1 cellular context compared by ENCODE assay signal in the genomic region with DNA sequence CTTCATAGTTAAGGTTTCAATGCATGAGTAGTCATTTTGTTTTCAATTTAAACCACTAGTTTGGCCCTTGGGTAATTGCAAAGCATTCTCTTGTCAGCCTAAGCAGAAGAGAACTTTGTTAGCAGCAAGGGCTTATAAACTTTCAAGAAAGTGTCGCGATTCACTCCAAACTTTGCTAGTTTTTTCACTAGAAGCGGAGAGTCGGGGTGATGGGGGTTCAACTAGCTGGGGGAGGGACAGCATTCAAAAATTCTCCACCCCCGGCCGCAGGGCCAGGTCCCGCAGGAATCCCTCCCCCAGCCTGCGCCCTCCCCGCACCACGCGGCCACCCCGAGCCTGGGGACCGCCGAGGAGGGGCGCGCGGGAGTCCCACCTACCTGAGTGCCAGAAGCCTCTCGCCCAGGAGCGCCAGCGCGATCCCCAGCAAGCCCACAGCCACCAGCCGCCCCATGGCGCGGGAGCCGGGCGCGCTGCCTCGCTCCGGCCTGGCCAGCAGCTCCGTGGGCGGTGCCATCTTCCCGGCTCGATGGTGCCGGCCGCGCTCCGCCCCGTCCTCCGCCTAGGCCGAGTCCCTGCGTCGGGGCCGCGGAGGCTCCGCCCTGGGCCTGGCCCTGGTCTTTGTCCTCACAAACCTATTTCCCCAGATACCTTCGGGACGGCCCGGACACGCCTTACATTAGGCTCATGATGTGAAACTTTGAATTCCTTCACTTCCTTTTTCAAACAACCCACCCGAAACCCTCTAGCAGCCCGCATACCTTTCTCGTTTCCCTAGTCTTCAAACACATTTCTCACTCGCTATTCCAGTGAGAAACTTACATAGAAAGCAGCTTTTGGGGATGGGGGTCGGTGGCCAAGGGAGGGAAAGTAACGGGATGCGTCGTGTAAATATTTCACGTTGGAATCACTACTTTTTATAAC.
TF ChIP-seq lines count a peak whose summit lies in the region.

A gene (minus strand): TSS at position 528 of the 921 bp plus-strand sequence. CDS start 77 bp downstream, at position 451.

TF ChIP-seq in K562, 482 proteins besides CTCF, POLR2A, EP300 and RAD21 (continued from another document and continues in another):
- TF ChIP-seq, protein P1, sequence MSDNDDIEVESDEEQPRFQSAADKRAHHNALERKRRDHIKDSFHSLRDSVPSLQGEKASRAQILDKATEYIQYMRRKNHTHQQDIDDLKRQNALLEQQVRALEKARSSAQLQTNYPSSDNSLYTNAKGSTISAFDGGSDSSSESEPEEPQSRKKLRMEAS (CRISPR knock-in tag; IDR thresholded peaks at IDR 0.05), result peak; percentile 95
- TF ChIP-seq PCBP1 (IDR thresholded peaks at IDR 0.05; ENCODE audit: low read depth, low read length, poor library complexity, severe bottlenecking) (peak; percentile 87), ZNF274 (IDR thresholded peaks at IDR 0.05; ENCODE audit: borderline replicate concordance, low read depth, low read length) (no peak), PHF8 (IDR thresholded peaks at IDR 0.05; ENCODE audit: borderline replicate concordance, low read length) (peak; percentile 95; the same call in 1 of the 2 replicates), ZSCAN29 (IDR thresholded peaks at IDR 0.05) (no peak), DDX20 (tag; IDR thresholded peaks at IDR 0.05; ENCODE audit: low read depth) (no peak), POU5F1 (IDR thresholded peaks at IDR 0.05; ENCODE audit: borderline replicate concordance, low read depth, low read length, partially characterized antibody) (no peak), ASH1L (IDR thresholded peaks at IDR 0.05; ENCODE audit: borderline replicate concordance, low read depth, partially characterized antibody) (no peak), WHSC1 (IDR thresholded peaks at IDR 0.05; ENCODE audit: low read length) (no peak), CTBP1 (IDR thresholded peaks at IDR 0.05; ENCODE audit: borderline replicate concordance) (peak; percentile 85), KLF13 (tag; IDR thresholded peaks at IDR 0.05; ENCODE audit: borderline replicate concordance, low read depth) (peak; percentile 26; the same call in 1 of the 2 replicates), PHTF2 (CRISPR knock-in tag; IDR thresholded peaks at IDR 0.05) (no peak), DIDO1 (tag; IDR thresholded peaks at IDR 0.05; ENCODE audit: low read depth) (no peak), XRCC3 (IDR thresholded peaks at IDR 0.05) (no peak), MCM5 (IDR thresholded peaks at IDR 0.05; ENCODE audit: low read depth) (no peak), NELFE (IDR thresholded peaks at IDR 0.05; ENCODE audit: insufficient read depth, insufficient read length) (no peak), ZBTB1 (CRISPR knock-in tag; IDR thresholded peaks at IDR 0.05; ENCODE audit: borderline replicate concordance, low read depth) (peak; percentile 64; the same call in 1 of the 2 replicates), ZC3H8 (IDR thresholded peaks at IDR 0.05) (no peak), FOXK1 (CRISPR knock-in tag; IDR thresholded peaks at IDR 0.05; ENCODE audit: borderline replicate concordance) (no peak), ZNF76 (CRISPR knock-in tag; IDR thresholded peaks at IDR 0.05; ENCODE audit: borderline replicate concordance) (no peak), PHF21A (IDR thresholded peaks at IDR 0.05; ENCODE audit: borderline replicate concordance, low read depth) (no peak), ZFP1 (CRISPR knock-in tag; IDR thresholded peaks at IDR 0.05) (no peak), HMGN3 (IDR thresholded peaks at IDR 0.05; ENCODE audit: borderline replicate concordance, extremely low read depth, insufficient read length, low read depth, low read length) (peak; percentile 74), MED1 (CRISPR knock-in tag; IDR thresholded peaks at IDR 0.05; ENCODE audit: borderline replicate concordance) (no peak), SPI1 (IDR thresholded peaks at IDR 0.05; ENCODE audit: borderline replicate concordance, low read depth, low read length) (peak; percentile 66; the same call in 1 of the 2 replicates), ZNF77 (CRISPR knock-in tag; IDR thresholded peaks at IDR 0.05) (no peak)
- TF ChIP-seq, protein P2, sequence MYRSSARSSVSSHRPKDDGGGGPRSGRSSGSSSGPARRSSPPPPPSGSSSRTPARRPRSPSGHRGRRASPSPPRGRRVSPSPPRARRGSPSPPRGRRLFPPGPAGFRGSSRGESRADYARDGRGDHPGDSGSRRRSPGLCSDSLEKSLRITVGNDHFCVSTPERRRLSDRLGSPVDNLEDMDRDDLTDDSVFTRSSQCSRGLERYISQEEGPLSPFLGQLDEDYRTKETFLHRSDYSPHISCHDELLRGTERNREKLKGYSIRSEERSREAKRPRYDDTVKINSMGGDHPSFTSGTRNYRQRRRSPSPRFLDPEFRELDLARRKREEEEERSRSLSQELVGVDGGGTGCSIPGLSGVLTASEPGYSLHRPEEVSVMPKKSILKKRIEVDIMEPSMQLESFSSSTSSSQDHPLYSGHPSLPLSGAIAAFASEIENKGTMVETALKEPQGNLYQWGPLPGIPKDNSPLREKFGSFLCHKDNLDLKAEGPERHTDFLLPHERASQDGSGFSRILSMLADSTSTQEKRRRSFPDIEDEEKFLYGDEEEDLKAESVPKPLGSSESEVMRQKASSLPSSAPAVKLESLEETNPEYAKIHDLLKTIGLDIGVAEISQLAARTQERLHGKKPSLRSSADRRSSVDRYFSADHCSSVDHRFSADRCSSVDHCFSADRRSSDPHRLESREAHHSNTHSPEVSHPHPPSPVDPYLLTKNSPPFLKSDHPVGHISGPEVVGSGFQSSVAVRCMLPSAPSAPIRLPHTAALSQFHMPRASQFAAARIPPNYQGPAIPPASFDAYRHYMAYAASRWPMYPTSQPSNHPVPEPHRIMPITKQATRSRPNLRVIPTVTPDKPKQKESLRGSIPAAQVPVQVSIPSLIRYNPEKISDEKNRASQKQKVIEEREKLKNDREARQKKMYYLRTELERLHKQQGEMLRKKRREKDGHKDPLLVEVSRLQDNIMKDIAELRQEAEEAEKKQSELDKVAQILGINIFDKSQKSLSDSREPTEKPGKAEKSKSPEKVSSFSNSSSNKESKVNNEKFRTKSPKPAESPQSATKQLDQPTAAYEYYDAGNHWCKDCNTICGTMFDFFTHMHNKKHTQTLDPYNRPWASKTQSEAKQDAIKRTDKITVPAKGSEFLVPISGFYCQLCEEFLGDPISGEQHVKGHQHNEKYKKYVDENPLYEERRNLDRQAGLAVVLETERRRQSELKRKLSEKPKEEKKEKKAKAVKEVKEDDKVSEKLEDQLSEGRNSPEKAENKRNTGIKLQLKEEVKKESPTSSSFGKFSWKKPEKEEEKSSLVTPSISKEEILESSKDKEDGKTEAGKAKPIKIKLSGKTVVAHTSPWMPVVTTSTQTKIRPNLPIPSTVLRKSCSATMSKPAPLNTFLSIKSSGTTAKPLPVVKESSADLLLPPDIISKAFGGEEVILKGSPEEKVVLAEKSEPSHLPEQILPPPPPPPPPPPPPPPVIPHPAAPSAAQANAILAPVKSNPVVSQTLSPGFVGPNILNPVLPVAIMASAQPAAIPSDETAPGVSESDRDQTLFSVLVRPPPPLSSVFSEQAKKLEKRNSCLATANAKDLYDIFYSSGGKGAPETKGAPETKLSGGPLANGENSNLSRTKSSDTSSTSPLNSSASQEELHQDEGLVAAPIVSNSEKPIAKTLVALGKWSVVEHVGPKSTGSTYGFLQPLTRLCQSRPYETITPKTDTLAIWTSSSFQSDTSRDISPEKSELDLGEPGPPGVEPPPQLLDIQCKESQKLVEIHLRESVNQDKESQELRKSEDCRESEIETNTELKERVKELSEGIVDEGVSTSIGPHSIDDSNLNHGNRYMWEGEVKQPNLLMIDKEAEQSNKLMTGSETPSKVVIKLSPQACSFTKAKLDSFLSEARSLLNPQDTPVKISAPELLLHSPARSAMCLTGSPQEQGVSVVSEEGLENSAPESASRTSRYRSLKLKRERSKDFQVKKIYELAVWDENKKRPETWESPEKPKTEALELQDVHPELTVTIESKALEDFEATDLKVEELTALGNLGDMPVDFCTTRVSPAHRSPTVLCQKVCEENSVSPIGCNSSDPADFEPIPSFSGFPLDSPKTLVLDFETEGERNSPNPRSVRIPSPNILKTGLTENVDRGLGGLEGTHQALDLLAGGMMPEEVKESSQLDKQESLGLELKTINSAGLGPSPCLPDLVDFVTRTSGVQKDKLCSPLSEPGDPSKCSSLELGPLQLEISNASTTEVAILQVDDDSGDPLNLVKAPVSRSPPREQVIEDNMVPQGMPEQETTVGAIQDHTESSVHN (IDR thresholded peaks at IDR 0.05; ENCODE audit: borderline replicate concordance in 1 of 2, low read depth in 1 of 2), result no peak
- TF ChIP-seq, protein P3, sequence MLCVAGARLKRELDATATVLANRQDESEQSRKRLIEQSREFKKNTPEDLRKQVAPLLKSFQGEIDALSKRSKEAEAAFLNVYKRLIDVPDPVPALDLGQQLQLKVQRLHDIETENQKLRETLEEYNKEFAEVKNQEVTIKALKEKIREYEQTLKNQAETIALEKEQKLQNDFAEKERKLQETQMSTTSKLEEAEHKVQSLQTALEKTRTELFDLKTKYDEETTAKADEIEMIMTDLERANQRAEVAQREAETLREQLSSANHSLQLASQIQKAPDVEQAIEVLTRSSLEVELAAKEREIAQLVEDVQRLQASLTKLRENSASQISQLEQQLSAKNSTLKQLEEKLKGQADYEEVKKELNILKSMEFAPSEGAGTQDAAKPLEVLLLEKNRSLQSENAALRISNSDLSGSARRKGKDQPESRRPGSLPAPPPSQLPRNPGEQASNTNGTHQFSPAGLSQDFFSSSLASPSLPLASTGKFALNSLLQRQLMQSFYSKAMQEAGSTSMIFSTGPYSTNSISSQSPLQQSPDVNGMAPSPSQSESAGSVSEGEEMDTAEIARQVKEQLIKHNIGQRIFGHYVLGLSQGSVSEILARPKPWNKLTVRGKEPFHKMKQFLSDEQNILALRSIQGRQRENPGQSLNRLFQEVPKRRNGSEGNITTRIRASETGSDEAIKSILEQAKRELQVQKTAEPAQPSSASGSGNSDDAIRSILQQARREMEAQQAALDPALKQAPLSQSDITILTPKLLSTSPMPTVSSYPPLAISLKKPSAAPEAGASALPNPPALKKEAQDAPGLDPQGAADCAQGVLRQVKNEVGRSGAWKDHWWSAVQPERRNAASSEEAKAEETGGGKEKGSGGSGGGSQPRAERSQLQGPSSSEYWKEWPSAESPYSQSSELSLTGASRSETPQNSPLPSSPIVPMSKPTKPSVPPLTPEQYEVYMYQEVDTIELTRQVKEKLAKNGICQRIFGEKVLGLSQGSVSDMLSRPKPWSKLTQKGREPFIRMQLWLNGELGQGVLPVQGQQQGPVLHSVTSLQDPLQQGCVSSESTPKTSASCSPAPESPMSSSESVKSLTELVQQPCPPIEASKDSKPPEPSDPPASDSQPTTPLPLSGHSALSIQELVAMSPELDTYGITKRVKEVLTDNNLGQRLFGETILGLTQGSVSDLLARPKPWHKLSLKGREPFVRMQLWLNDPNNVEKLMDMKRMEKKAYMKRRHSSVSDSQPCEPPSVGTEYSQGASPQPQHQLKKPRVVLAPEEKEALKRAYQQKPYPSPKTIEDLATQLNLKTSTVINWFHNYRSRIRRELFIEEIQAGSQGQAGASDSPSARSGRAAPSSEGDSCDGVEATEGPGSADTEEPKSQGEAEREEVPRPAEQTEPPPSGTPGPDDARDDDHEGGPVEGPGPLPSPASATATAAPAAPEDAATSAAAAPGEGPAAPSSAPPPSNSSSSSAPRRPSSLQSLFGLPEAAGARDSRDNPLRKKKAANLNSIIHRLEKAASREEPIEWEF (CRISPR knock-in tag; IDR thresholded peaks at IDR 0.05), result no peak
- TF ChIP-seq, protein P4, sequence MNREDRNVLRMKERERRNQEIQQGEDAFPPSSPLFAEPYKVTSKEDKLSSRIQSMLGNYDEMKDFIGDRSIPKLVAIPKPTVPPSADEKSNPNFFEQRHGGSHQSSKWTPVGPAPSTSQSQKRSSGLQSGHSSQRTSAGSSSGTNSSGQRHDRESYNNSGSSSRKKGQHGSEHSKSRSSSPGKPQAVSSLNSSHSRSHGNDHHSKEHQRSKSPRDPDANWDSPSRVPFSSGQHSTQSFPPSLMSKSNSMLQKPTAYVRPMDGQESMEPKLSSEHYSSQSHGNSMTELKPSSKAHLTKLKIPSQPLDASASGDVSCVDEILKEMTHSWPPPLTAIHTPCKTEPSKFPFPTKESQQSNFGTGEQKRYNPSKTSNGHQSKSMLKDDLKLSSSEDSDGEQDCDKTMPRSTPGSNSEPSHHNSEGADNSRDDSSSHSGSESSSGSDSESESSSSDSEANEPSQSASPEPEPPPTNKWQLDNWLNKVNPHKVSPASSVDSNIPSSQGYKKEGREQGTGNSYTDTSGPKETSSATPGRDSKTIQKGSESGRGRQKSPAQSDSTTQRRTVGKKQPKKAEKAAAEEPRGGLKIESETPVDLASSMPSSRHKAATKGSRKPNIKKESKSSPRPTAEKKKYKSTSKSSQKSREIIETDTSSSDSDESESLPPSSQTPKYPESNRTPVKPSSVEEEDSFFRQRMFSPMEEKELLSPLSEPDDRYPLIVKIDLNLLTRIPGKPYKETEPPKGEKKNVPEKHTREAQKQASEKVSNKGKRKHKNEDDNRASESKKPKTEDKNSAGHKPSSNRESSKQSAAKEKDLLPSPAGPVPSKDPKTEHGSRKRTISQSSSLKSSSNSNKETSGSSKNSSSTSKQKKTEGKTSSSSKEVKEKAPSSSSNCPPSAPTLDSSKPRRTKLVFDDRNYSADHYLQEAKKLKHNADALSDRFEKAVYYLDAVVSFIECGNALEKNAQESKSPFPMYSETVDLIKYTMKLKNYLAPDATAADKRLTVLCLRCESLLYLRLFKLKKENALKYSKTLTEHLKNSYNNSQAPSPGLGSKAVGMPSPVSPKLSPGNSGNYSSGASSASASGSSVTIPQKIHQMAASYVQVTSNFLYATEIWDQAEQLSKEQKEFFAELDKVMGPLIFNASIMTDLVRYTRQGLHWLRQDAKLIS (CRISPR knock-in tag; IDR thresholded peaks at IDR 0.05), result no peak
- TF ChIP-seq, protein P5, sequence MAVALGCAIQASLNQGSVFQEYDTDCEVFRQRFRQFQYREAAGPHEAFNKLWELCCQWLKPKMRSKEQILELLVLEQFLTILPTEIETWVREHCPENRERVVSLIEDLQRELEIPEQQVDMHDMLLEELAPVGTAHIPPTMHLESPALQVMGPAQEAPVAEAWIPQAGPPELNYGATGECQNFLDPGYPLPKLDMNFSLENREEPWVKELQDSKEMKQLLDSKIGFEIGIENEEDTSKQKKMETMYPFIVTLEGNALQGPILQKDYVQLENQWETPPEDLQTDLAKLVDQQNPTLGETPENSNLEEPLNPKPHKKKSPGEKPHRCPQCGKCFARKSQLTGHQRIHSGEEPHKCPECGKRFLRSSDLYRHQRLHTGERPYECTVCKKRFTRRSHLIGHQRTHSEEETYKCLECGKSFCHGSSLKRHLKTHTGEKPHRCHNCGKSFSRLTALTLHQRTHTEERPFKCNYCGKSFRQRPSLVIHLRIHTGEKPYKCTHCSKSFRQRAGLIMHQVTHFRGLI (CRISPR knock-in tag; IDR thresholded peaks at IDR 0.05), result no peak
- TF ChIP-seq, protein P6, sequence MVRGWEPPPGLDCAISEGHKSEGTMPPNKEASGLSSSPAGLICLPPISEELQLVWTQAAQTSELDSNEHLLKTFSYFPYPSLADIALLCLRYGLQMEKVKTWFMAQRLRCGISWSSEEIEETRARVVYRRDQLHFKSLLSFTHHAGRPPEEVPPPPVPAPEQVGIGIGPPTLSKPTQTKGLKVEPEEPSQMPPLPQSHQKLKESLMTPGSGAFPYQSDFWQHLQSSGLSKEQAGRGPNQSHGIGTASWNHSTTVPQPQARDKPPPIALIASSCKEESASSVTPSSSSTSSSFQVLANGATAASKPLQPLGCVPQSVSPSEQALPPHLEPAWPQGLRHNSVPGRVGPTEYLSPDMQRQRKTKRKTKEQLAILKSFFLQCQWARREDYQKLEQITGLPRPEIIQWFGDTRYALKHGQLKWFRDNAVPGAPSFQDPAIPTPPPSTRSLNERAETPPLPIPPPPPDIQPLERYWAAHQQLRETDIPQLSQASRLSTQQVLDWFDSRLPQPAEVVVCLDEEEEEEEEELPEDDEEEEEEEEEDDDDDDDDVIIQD (CRISPR knock-in tag; IDR thresholded peaks at IDR 0.05), result no peak
